13 cellular contexts compared by ENCODE assay signal in the genomic region with DNA sequence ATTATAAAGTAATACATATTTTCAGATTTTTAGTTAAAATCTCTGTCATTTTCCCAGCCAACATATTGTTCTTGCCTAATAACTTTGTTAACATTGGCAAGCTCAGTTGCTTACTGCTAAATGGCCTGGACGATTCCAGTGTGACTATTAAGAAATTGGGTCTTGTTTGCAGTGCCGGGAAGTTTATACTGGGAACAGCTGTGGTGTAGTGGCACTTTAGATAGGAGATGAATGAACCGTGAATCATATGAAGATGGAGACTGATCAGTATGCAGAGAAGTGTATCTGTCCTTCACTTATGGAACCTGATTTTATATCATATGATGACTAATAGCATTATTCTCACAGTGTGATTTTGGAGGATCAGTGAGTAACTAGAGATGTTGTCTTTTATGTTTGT.
"Had no signal": no experiment of that assay in that cellular context is flagged by ENCODE, and none has a peak within 500 bp of the region (broad histone marks: within the 10 kb centered on the region; RNA-seq: fewer than 3 reads in every experiment).

No MANE protein-coding gene starts in this region.

- H3K36me3 ChIP-seq: adrenal gland, cardiac muscle cell, esophagus squamous epithelium, right atrium auricular region, spleen, thoracic aorta had no signal

- H3K9me3 ChIP-seq: adrenal gland, esophagus squamous epithelium, right atrium auricular region, spleen, thoracic aorta had no signal

- H3K4me1 ChIP-seq: adrenal gland had no signal

- DNase-seq: activated CD4-positive, alpha-beta T cell treated with anti-CD3 and anti-CD28 coated beads for 48 hours; activated CD8-positive, alpha-beta T cell treated with anti-CD3 and anti-CD28 coated beads for 36 hours; activated effector memory CD4-positive, alpha-beta T cell treated with anti-CD3 and anti-CD28 coated beads, Interleukin-2, amount 50 U/mL, for 16 hours; activated T-cell treated with anti-CD3 and anti-CD28 coated beads, Interleukin-2, amount 50 U/mL, for 4 hours; adrenal gland; esophagus squamous epithelium; nephron progenitor cell; occipital lobe; spleen; T-helper 17 cell had no signal

- H3K27ac ChIP-seq: adrenal gland, cardiac muscle cell, right atrium auricular region, spleen, thoracic aorta had no signal

- H3K4me3 ChIP-seq: cardiac muscle cell, right atrium auricular region, spleen, thoracic aorta had no signal

- ATAC-seq: activated CD8-positive, alpha-beta T cell treated with anti-CD3 and anti-CD28 coated beads for 36 hours; activated T-cell treated with anti-CD3 and anti-CD28 coated beads, Interleukin-2, amount 50 U/mL, for 4 hours; T-helper 17 cell had no signal

- H3K27me3 ChIP-seq: right atrium auricular region had no signal
